ENCODE assay signal across 19 cellular contexts in the genomic region with DNA sequence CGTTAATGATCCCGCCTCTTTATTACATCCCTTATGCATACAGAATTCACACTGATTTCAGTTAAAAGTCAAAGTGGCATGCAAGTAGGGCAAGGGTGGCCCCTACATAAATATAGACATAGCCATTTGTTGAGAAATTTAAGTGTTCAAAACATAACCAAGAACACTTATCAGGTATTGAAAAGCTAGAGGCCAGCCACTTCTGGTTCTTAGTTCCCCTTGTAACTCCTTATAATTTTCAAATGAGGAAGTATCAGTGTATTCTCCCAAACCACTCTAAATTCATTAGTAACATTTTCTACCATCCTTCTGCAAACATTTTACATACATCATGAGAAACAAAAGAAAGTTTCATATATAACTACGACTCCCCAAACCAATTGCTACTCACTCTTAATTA. TPM values are rescaled to one million over a fixed set of nuclear protein-coding genes. Genes with fewer than 3 reads are reported as not detected.
DNase-seq lines count a peak whose midpoint lies in the region; ATAC-seq and TF ChIP-seq lines count a peak whose summit lies in the region.
"Had no signal": no experiment of that assay in that cellular context is flagged by ENCODE, and none has a peak within 500 bp of the region (broad histone marks: within the 10 kb centered on the region; RNA-seq: fewer than 3 reads in every experiment).

No MANE protein-coding gene starts in this region.

- H3K27ac ChIP-seq in esophagus squamous epithelium: no peak overlapping the region
- H3K27ac ChIP-seq: gastroesophageal sphincter, HL-60 had no signal

- peak; percentile 52 for DNase-seq in SKM-1 (lab: John Stamatoyannopoulos, UW; ENCODE audit: unreplicated experiment)
- no peak for DNase-seq in SK-N-DZ (ENCODE audit: low spot score)
- no peak for DNase-seq in HuH-7.5 (ENCODE audit: low spot score)
- no peak for DNase-seq in DMS 273 (lab: John Stamatoyannopoulos, UW; ENCODE audit: unreplicated experiment)
- DNase-seq in esophagus squamous epithelium (lab: John Stamatoyannopoulos, UW): no peak
- DNase-seq: activated CD8-positive, alpha-beta T cell treated with anti-CD3 and anti-CD28 coated beads, Interleukin-2, amount 10 ng/mL, durations not matched to agents 7 days and 5 days; activated effector memory CD4-positive, alpha-beta T cell treated with anti-CD3 and anti-CD28 coated beads, Interleukin-2, amount 50 U/mL, for 16 hours; DMS79 treated with DMSO at 0.1 percent for 48 hours; effector memory CD4-positive, alpha-beta T cell; kidney; naive thymus-derived CD8-positive, alpha-beta T cell; NCI-H2107; stimulated activated CD4-positive, alpha-beta T cell treated with anti-CD3 and anti-CD28 coated beads, Interleukin-2, amount 100 ng/mL, for 48 hours; stimulated activated naive CD4-positive, alpha-beta T cell had no signal

- H3K4me1 ChIP-seq in esophagus squamous epithelium: peaks cover 0 to 3% (median under 1%) of the 10 kb centered on the region in 3 donors

- 75 to 88% methylated on average over 3 of the region's 3 CpGs for WGBS in esophagus squamous epithelium, 2 donors

- TF ChIP-seq CTCF in esophagus squamous epithelium (IDR thresholded peaks at IDR 0.05): no peak

- H3K9me3 ChIP-seq in esophagus squamous epithelium: no peaks in the 10 kb centered on the region
- H3K9me3 ChIP-seq: gastroesophageal sphincter had no signal

- H3K27me3 ChIP-seq in esophagus squamous epithelium: no peaks in the 10 kb centered on the region
- H3K27me3 ChIP-seq: gastroesophageal sphincter had no signal

- no peaks in the 10 kb centered on the region for H3K36me3 ChIP-seq in esophagus squamous epithelium
- H3K36me3 ChIP-seq: gastroesophageal sphincter had no signal

- no peak for TF ChIP-seq POLR2A in esophagus squamous epithelium (IDR thresholded peaks at IDR 0.05)

- ATAC-seq in GM18498 (IDR thresholded peaks at IDR 0.05; ENCODE audit: unreplicated experiment) (peak; percentile 81), GM21515 (IDR thresholded peaks at IDR 0.05; ENCODE audit: unreplicated experiment) (peak; percentile 69), HG03159 (IDR thresholded peaks at IDR 0.05; ENCODE audit: unreplicated experiment) (peak; percentile 69)
- ATAC-seq: activated CD8-positive, alpha-beta T cell treated with anti-CD3 and anti-CD28 coated beads, Interleukin-2, amount 10 ng/mL, durations not matched to agents 7 days and 5 days; gastroesophageal sphincter; naive thymus-derived CD8-positive, alpha-beta T cell had no signal

- intact Hi-C loops in esophagus squamous epithelium (cut with DNase I): no loop called here

- no peak overlapping the region for H3K4me3 ChIP-seq in esophagus squamous epithelium
- H3K4me3 ChIP-seq: gastroesophageal sphincter had no signal

RNA-seq across cellular contexts. Expression of gene ARL5A, which starts 5.8 kb away (rescaled TPM):
- 24.0 and 41.4 TPM in 2 replicates for polyA plus RNA-seq in SK-N-DZ (2014; cell fraction: cytosol; rRNA removed)
- polyA plus RNA-seq in SK-N-DZ (2014; cell fraction: nucleus; rRNA removed): 15.7 and 19.0 TPM in 2 replicates
- total RNA-seq in esophagus squamous epithelium: 10 to 100 TPM; 41.8 to 81.5 (median 47.2) TPM
